In the genomic region with DNA sequence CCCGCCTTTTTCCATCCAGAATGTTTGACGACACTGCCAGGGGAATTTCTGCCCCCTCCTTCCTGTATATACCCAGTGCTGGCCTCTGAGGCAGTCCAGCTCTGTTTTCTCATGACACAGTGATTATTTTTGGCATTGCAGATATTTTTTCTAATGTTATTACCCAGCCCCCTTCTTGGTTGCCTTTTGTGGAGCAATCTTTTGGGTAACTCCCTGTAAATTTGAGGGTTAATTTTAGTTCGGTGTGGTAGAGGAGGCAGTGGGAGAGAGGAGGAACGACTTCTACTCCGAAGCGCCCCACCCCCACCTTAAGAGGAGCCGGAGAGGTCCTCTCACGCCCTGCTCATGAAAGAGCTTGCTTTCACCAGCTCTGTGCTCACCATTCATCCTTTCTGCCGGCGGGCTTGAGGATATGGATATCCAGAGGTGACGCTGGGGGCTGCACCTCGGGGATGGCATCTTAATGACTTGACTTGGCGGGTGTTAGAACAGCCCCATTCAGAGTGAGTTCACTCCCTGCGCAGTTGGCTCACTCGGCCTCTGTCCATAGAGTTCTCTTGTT, we compare ENCODE assay signal across 9 cellular contexts. TPM values are rescaled to one million over a fixed set of nuclear protein-coding genes. Genes with fewer than 3 reads are reported as not detected.
DNase-seq lines count a peak whose midpoint lies in the region; FAIRE-seq and TF ChIP-seq lines count a peak whose summit lies in the region.
"Had no signal": no experiment of that assay in that cellular context is flagged by ENCODE, and none has a peak within 500 bp of the region (broad histone marks: within the 10 kb centered on the region; RNA-seq: fewer than 3 reads in every experiment).

No MANE protein-coding gene starts in this region.

- peak overlapping the region; percentile 26 for H3K27ac ChIP-seq in trophoblast cell (ENCODE audit: low read depth, low read length)

- H3K4me3 ChIP-seq in Caco-2 (ENCODE audit: low read depth, low read length) = peak overlapping the region; percentile 34
- H3K4me3 ChIP-seq in WI38 (ENCODE audit: low read depth, low read length) = peak overlapping the region; percentile 48
- H3K4me3 ChIP-seq in trophoblast cell (ENCODE audit: low read depth, low read length) = no peak overlapping the region

- intact Hi-C loops in Caco-2 (cut with micrococcal nuclease; ENCODE audit: unreplicated experiment) = loop anchor here (1.0 kb wide), 2 partner anchors 9 to 28 kb away; no protein-coding TSS in a partner anchor
- intact Hi-C loops in head of caudate nucleus (cut with DNase I) = no loop called here

- no peak overlapping the region for H4K8ac ChIP-seq in trophoblast cell (ENCODE audit: low read depth, low read length)

- FAIRE-seq in D721Med (lab: Jason Lieb, UNC) = no peak
- FAIRE-seq: colon had no signal

- H3K4me1 Mint-ChIP-seq in Caco-2 (ENCODE audit: low read depth, unreplicated experiment) = peaks cover 66% of the 10 kb centered on the region
- peaks cover 2% of the 10 kb centered on the region for H3K4me1 Mint-ChIP-seq in activated naive CD8-positive, alpha-beta T cell treated with anti-CD3 and anti-CD28 coated beads for 36 hours

- TF ChIP-seq CTCF in Caco-2 (IDR thresholded peaks at IDR 0.05; ENCODE audit: insufficient read depth in 1 of 2, low read depth in 1 of 2, low read length in 1 of 2, severe bottlenecking in 1 of 2, unreplicated experiment in 1 of 2) (no peak), WI38 (IDR thresholded peaks at IDR 0.05; ENCODE audit: low read depth, low read length) (no peak), D721Med (IDR thresholded peaks at IDR 0.05; ENCODE audit: insufficient read depth, missing control alignments) (no peak)

- no peak overlapping the region for H2AFZ ChIP-seq in trophoblast cell (ENCODE audit: insufficient read depth, low read length, poor library complexity)

- no peak overlapping the region for H2BK5ac ChIP-seq in trophoblast cell (ENCODE audit: low read depth, low read length, poor library complexity)

- peak overlapping the region; percentile 83 for H3K4me3 Mint-ChIP-seq in Caco-2 (ENCODE audit: unreplicated experiment)
- no peak overlapping the region for H3K4me3 Mint-ChIP-seq in activated naive CD8-positive, alpha-beta T cell treated with anti-CD3 and anti-CD28 coated beads for 36 hours

- CTCF ChIA-PET in Caco-2 (lab: Charles Lee) = interaction anchor here (0.6 to 1.4 kb wide), 6 partner anchors 35 to 525 kb away, joined by 3 to 6 read pairs (median 4); no protein-coding TSS in a partner anchor

- POLR2A ChIA-PET in Caco-2 (lab: Charles Lee) = interaction anchor here (0.6 to 1.0 kb wide), 5 partner anchors 12 to 455 kb away, joined by 3 to 8 read pairs (median 4); no protein-coding TSS in a partner anchor

- peak overlapping the region; percentile 81 for H3K4ac ChIP-seq in trophoblast cell (ENCODE audit: low read depth, low read length)

- H3K4me1 ChIP-seq in Caco-2 (peaks cover 52% of the 10 kb centered on the region), trophoblast cell (ENCODE audit: control insufficient read depth in 1 of 2, insufficient read depth in 2 of 2, low read length in 2 of 2) (peaks cover 58 to 72% of the 10 kb centered on the region in 2 experiments)

- no peak overlapping the region for H2BK120ac ChIP-seq in trophoblast cell (ENCODE audit: insufficient read depth, low read length, poor library complexity)

- H3K4me2 ChIP-seq in trophoblast cell (ENCODE audit: low read length) = peak overlapping the region; percentile 47

- H3K36me3 Mint-ChIP-seq in Caco-2 (ENCODE audit: insufficient read depth, unreplicated experiment) = peaks cover 16% of the 10 kb centered on the region
- no peaks in the 10 kb centered on the region for H3K36me3 Mint-ChIP-seq in activated naive CD8-positive, alpha-beta T cell treated with anti-CD3 and anti-CD28 coated beads for 36 hours

- no peak overlapping the region for H4K12ac ChIP-seq in trophoblast cell (ENCODE audit: low read depth, low read length)

- DNase-seq in Caco-2 (peak; percentile 67), head of caudate nucleus (peak in 38 of 42 donors; percentile 11 to 78 (median 51)), trophoblast cell (no peak), D721Med (ENCODE audit: insufficient read length, low spot score) (no peak), mesenteric fat pad (ENCODE audit: low spot score) (no peak), T-helper 2 cell (no peak)
- DNase-seq in activated naive CD8-positive, alpha-beta T cell treated with anti-CD3 and anti-CD28 coated beads for 36 hours = no peak

- no TSS peak for BruUV-seq in Caco-2 (replicated peaks; lab: Mats Ljungman, UMichigan)

- no peak overlapping the region for H3K9ac ChIP-seq in trophoblast cell (ENCODE audit: low read length)

- H3K27me3 Mint-ChIP-seq in Caco-2 (ENCODE audit: insufficient read depth, unreplicated experiment) = no peaks in the 10 kb centered on the region
- peaks cover 4% of the 10 kb centered on the region for H3K27me3 Mint-ChIP-seq in activated naive CD8-positive, alpha-beta T cell treated with anti-CD3 and anti-CD28 coated beads for 36 hours

- WGBS in trophoblast cell (ENCODE audit: extremely low coverage, insufficient coverage, insufficient read length) = no CpG with 5 or more reads among the region's 15 CpGs

- no peak overlapping the region for H2AK5ac ChIP-seq in trophoblast cell (ENCODE audit: low read length)

- peaks cover 52% of the 10 kb centered on the region for H3K79me2 ChIP-seq in trophoblast cell (ENCODE audit: control insufficient read depth, insufficient read depth, low read length, poor library complexity)

- H4K91ac ChIP-seq in trophoblast cell (ENCODE audit: low read depth, low read length) = no peak overlapping the region

- H3K18ac ChIP-seq in trophoblast cell (ENCODE audit: low read length) = no peak overlapping the region

- H3K36me3 ChIP-seq in Caco-2 (ENCODE audit: control insufficient read depth, insufficient read depth, low read length) (no peaks in the 10 kb centered on the region), trophoblast cell (ENCODE audit: control insufficient read depth in 1 of 2, insufficient read depth in 2 of 2, low read length in 2 of 2) (peaks cover 10 to 15% of the 10 kb centered on the region in 2 experiments)

- no peak overlapping the region for H2BK12ac ChIP-seq in trophoblast cell (ENCODE audit: low read length)

- H3K14ac ChIP-seq in trophoblast cell (ENCODE audit: low read length) = peak overlapping the region; percentile 39

- H3K27me3 ChIP-seq in Caco-2 (replicated peaks; ENCODE audit: control insufficient read depth, insufficient read depth, low read length) (no peaks in the 10 kb centered on the region), trophoblast cell (ENCODE audit: insufficient read depth, low read length) (no peaks in the 10 kb centered on the region)

- H3K9me3 ChIP-seq in Caco-2 (no peaks in the 10 kb centered on the region), trophoblast cell (ENCODE audit: insufficient read depth, low read depth, low read length) (no peaks in the 10 kb centered on the region)

- no peak overlapping the region for H3K23ac ChIP-seq in trophoblast cell (ENCODE audit: low read length)

- H3K27ac Mint-ChIP-seq in Caco-2 (ENCODE audit: unreplicated experiment) = peak overlapping the region; percentile 77
- H3K27ac Mint-ChIP-seq in activated naive CD8-positive, alpha-beta T cell treated with anti-CD3 and anti-CD28 coated beads for 36 hours = no peak overlapping the region

- no peaks in the 10 kb centered on the region for H3K9me3 Mint-ChIP-seq in Caco-2 (ENCODE audit: unreplicated experiment)
- H3K9me3 Mint-ChIP-seq in activated naive CD8-positive, alpha-beta T cell treated with anti-CD3 and anti-CD28 coated beads for 36 hours = no peaks in the 10 kb centered on the region

- H3K79me1 ChIP-seq in trophoblast cell (ENCODE audit: low read length) = peaks cover 9% of the 10 kb centered on the region

RNA-seq across cellular contexts. Expression of a gene that starts 38.3 kb away (rescaled TPM):
- total RNA-seq in Caco-2 (2022) = 68.1 and 77.3 TPM in 2 replicates
- 1,165 and 1,253 TPM in 2 replicates for polyA plus RNA-seq in trophoblast cell (2013)
- total RNA-seq in mesenteric fat pad = 717 TPM
- total RNA-seq in activated naive CD8-positive, alpha-beta T cell treated with anti-CD3 and anti-CD28 coated beads for 36 hours = 1 to 10 TPM in 1 of 2 experiments, under 1 TPM in 1; 0.78 to 1.5 TPM

Comparison
In these comparisons a context has a peak if more than half of its experiments do, and no peak if none do; other contexts are left out.
1. DNase-seq: peak in Caco-2 (2 of 2) and head of caudate nucleus (38 of 42); none in trophoblast cell (0 of 2), D721Med (single experiment), mesenteric fat pad (single experiment), activated naive CD8-positive, alpha-beta T cell treated with anti-CD3 and anti-CD28 coated beads for 36 hours (single experiment) and T-helper 2 cell (0 of 5).
2. RNA of a gene that starts 38.3 kb away (total RNA-seq): 717 TPM in mesenteric fat pad (single experiment) and 68.1 to 77.3 TPM in Caco-2; 0.78 to 1.5 TPM in activated naive CD8-positive, alpha-beta T cell treated with anti-CD3 and anti-CD28 coated beads for 36 hours; every median in the first group is over 10 times any median in the second.